16 cellular contexts compared by ENCODE assay signal in genomic region chr12:3912863-3913262, GRCh38.
"Had no signal": no experiment of that assay in that cellular context is flagged by ENCODE, and none has a peak within 500 bp of the region (broad histone marks: within the 10 kb centered on the region; RNA-seq: fewer than 3 reads in every experiment).

No MANE protein-coding gene starts in this region.

- H3K9me3 Mint-ChIP-seq: natural killer cell had no signal

- H3K27ac ChIP-seq: coronary artery, esophagus squamous epithelium, gastrocnemius medialis, left ventricle myocardium inferior, prostate gland, upper lobe of left lung, WERI-Rb-1 had no signal

- H3K27me3 ChIP-seq: gastrocnemius medialis, upper lobe of left lung had no signal

- H3K4me1 ChIP-seq: esophagus squamous epithelium, gastrocnemius medialis, left ventricle myocardium inferior, prostate gland, upper lobe of left lung had no signal

- H3K36me3 ChIP-seq: esophagus squamous epithelium, gastrocnemius medialis, left ventricle myocardium inferior, prostate gland, upper lobe of left lung, WERI-Rb-1 had no signal

- H3K36me3 Mint-ChIP-seq: natural killer cell had no signal

- H3K27ac Mint-ChIP-seq: activated CD8-positive, alpha-beta memory T cell treated with anti-CD3 and anti-CD28 coated beads, Interleukin-2, amount 10 ng/mL, durations not matched to agents 7 days and 5 days; activated naive CD8-positive, alpha-beta T cell treated with anti-CD3 and anti-CD28 coated beads, Interleukin-2, amount 10 ng/mL, durations not matched to agents 7 days and 5 days; natural killer cell had no signal

- ATAC-seq: activated CD8-positive, alpha-beta memory T cell treated with anti-CD3 and anti-CD28 coated beads, Interleukin-2, amount 10 ng/mL, durations not matched to agents 7 days and 5 days; gastrocnemius medialis; natural killer cell had no signal

- H3K27me3 Mint-ChIP-seq: activated naive CD8-positive, alpha-beta T cell treated with anti-CD3 and anti-CD28 coated beads, Interleukin-2, amount 10 ng/mL, durations not matched to agents 7 days and 5 days had no signal

- H3K4me3 ChIP-seq: coronary artery, esophagus squamous epithelium, gastrocnemius medialis, left ventricle myocardium inferior, prostate gland, upper lobe of left lung had no signal

- H3K4me1 Mint-ChIP-seq: natural killer cell had no signal

- H3K4me3 Mint-ChIP-seq: activated CD8-positive, alpha-beta memory T cell treated with anti-CD3 and anti-CD28 coated beads, Interleukin-2, amount 10 ng/mL, durations not matched to agents 7 days and 5 days; activated naive CD8-positive, alpha-beta T cell treated with anti-CD3 and anti-CD28 coated beads, Interleukin-2, amount 10 ng/mL, durations not matched to agents 7 days and 5 days; natural killer cell had no signal

- DNase-seq: activated CD4-positive, alpha-beta T cell treated with anti-CD3 and anti-CD28 coated beads, Interleukin-2, amount 50 U/mL, for 4 hours; activated CD8-positive, alpha-beta memory T cell treated with anti-CD3 and anti-CD28 coated beads, Interleukin-2, amount 10 ng/mL, durations not matched to agents 7 days and 5 days; activated naive CD8-positive, alpha-beta T cell treated with anti-CD3 and anti-CD28 coated beads, Interleukin-2, amount 10 ng/mL, durations not matched to agents 7 days and 5 days; cerebellar nuclear complex; esophagus squamous epithelium; gastrocnemius medialis; hypothalamus; left ventricle myocardium inferior; natural killer cell; SK-N-SH; stimulated activated CD4-positive, alpha-beta T cell treated with anti-CD3 and anti-CD28 coated beads, Interleukin-4, amount 100 ng/mL, for 4 hours; stimulated activated naive CD8-positive, alpha-beta T cell treated with anti-CD3 and anti-CD28 coated beads, Interleukin-15, Interleukin-2, amounts not matched to agents 100 U/mL and 50 U/mL, for 24 hours; upper lobe of left lung; WERI-Rb-1 had no signal

- H3K9me3 ChIP-seq: esophagus squamous epithelium, gastrocnemius medialis, left ventricle myocardium inferior, prostate gland, SK-N-SH had no signal
